In genomic region chr2:33350632-33351031, GRCh38 we compare ENCODE assay signal across 33 cellular contexts.
"Had no signal": no experiment of that assay in that cellular context is flagged by ENCODE, and none has a peak within 500 bp of the region (broad histone marks: within the 10 kb centered on the region; RNA-seq: fewer than 3 reads in every experiment).

No MANE protein-coding gene starts in this region.

- ATAC-seq: activated naive CD4-positive, alpha-beta T cell treated with anti-CD3 and anti-CD28 coated beads, Interleukin-2, amount 50 U/mL, for 72 hours; activated naive CD8-positive, alpha-beta T cell treated with anti-CD3 and anti-CD28 coated beads, Interleukin-2, amount 50 U/mL, for 24 hours; activated T-cell treated with anti-CD3 and anti-CD28 coated beads, Interleukin-2, amount 50 U/mL, for 4 hours; activated T-cell treated with anti-CD3 and anti-CD28 coated beads, Interleukin-2, amount 50 U/mL, for 72 hours; activated T-helper 17 cell treated with anti-CD3 and anti-CD28 coated beads, Interleukin-2, amount 50 U/mL, for 72 hours; body of pancreas had no signal

- H3K27me3 ChIP-seq: adrenal gland, ascending aorta, body of pancreas, brain microvascular endothelial cell, breast epithelium, cardiac muscle cell had no signal

- H3K4me3 ChIP-seq: adrenal gland, ascending aorta, body of pancreas, breast epithelium, cardiac muscle cell had no signal

- H3K27ac ChIP-seq: adrenal gland, body of pancreas, brain microvascular endothelial cell, breast epithelium, cardiac muscle cell had no signal

- H3K36me3 ChIP-seq: adrenal gland, breast epithelium had no signal

- H3K4me1 ChIP-seq: adrenal gland, body of pancreas, breast epithelium had no signal

- H3K9me3 ChIP-seq: adrenal gland, ascending aorta, body of pancreas, breast epithelium had no signal

- DNase-seq: activated effector memory CD4-positive, alpha-beta T cell treated with anti-CD3 and anti-CD28 coated beads, Interleukin-2, amount 50 U/mL, for 16 hours; activated effector memory CD4-positive, alpha-beta T cell treated with Interleukin-2 at 50 U/mL for 16 hours; activated gamma-delta T cell; activated gamma-delta T cell treated with Interleukin-2 at 50 U/mL for 16 hours; activated naive CD4-positive, alpha-beta T cell; activated naive CD4-positive, alpha-beta T cell treated with anti-CD3 and anti-CD28 coated beads for 36 hours; activated naive CD4-positive, alpha-beta T cell treated with anti-CD3 and anti-CD28 coated beads, Interleukin-2, amount 10 ng/mL, durations not matched to agents 7 days and 5 days; activated naive CD4-positive, alpha-beta T cell treated with anti-CD3 and anti-CD28 coated beads, Interleukin-2, amount 50 U/mL, for 16 hours; activated naive CD4-positive, alpha-beta T cell treated with Interleukin-2 at 50 U/mL for 16 hours; activated naive CD8-positive, alpha-beta T cell treated with anti-CD3 and anti-CD28 coated beads for 36 hours; activated naive CD8-positive, alpha-beta T cell treated with anti-CD3 and anti-CD28 coated beads, Interleukin-2, amount 10 ng/mL, durations not matched to agents 7 days and 5 days; activated naive CD8-positive, alpha-beta T cell treated with anti-CD3 and anti-CD28 coated beads, Interleukin-2, amount 50 U/mL, for 24 hours; activated T-cell treated with anti-CD3 and anti-CD28 coated beads for 4 hours; activated T-cell treated with anti-CD3 and anti-CD28 coated beads, Interleukin-2, amount 50 U/mL, for 1 hour; activated T-cell treated with anti-CD3 and anti-CD28 coated beads, Interleukin-2, amount 50 U/mL, for 24 hours; activated T-cell treated with anti-CD3 and anti-CD28 coated beads, Interleukin-2, amount 50 U/mL, for 4 hours; activated T-cell treated with anti-CD3 and anti-CD28 coated beads, Interleukin-2, amount 50 U/mL, for 48 hours; activated T-cell treated with anti-CD3 and anti-CD28 coated beads, Interleukin-2, amount 50 U/mL, for 72 hours; adrenal gland; amniotic stem cell; amygdala; anterior cingulate cortex; aorta; body of pancreas; brain microvascular endothelial cell; caudate nucleus; central memory CD4-positive, alpha-beta T cell; cerebellar nuclear complex had no signal
